Comparison of ENCODE assay signal across 11 cellular contexts in the genomic region with DNA sequence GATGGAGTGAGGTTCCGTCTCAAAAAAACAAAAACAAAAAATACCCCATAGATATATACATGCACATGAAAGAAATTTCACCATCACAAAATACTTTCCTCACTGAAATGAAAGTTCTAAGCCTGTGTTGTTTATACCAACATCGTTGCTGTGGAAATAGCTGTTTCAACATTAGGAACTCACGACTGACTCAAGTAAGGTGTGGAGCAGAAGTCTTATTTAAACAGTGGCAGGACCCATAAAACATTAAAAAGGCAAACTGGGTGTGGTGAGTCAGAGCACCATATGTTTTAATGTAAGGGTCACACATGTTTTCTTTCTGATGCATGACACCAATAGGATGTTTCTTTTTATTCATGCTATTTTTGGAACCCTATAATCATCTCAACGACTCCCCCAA. TPM values are rescaled to one million over a fixed set of nuclear protein-coding genes. Genes with fewer than 3 reads are reported as not detected.
A peak's percentile ranks its signal among the peaks of the same experiment; 100 is the strongest.
DNase-seq lines count a peak whose midpoint lies in the region; ATAC-seq and TF ChIP-seq lines count a peak whose summit lies in the region.
"Had no signal": no experiment of that assay in that cellular context is flagged by ENCODE, and none has a peak within 500 bp of the region (broad histone marks: within the 10 kb centered on the region; RNA-seq: fewer than 3 reads in every experiment).

No MANE protein-coding gene starts in this region.

- ATAC-seq in GM18498 (IDR thresholded peaks at IDR 0.05; ENCODE audit: unreplicated experiment) = no peak

- H3K27ac ChIP-seq in SJSA1 = peak overlapping the region; percentile 8; the same call in 1 of the 2 replicates

- H3K4me1 ChIP-seq in SJSA1 (replicated peaks) (peaks cover 23% of the 10 kb centered on the region), BE2C (no peaks in the 10 kb centered on the region)

- H3K9me3 ChIP-seq in SJSA1 (replicated peaks) = no peaks in the 10 kb centered on the region
- H3K9me3 ChIP-seq in BE2C = no peaks in the 10 kb centered on the region

- no peaks in the 10 kb centered on the region for H3K36me3 ChIP-seq in SJSA1
- H3K36me3 ChIP-seq in BE2C = no peaks in the 10 kb centered on the region

- H3K4me3 ChIP-seq in SJSA1 (no peak overlapping the region), fibroblast of villous mesenchyme (ENCODE audit: low read depth, low read length) (no peak overlapping the region), BE2C (ENCODE audit: low read depth, low read length) (no peak overlapping the region)

- H3K27me3 ChIP-seq in SJSA1 (replicated peaks) (no peaks in the 10 kb centered on the region), BE2C (no peaks in the 10 kb centered on the region)

- DNase-seq in SIG-M5 treated with dmso at 0.1 percent for 504 hours (lab: John Stamatoyannopoulos, UW; ENCODE audit: unreplicated experiment) (peak; percentile 33), SIG-M5 (lab: John Stamatoyannopoulos, UW) (no peak), SJSA1 (ENCODE audit: low read depth in 1 of 2, low spot score in 2 of 2) (peak in 1 of 2 experiments; percentile 29), fibroblast of villous mesenchyme (ENCODE audit: low read depth) (peak; percentile 96), NCI-H774 (lab: John Stamatoyannopoulos, UW) (no peak), BE2C (no peak), glomerular visceral epithelial cell (ENCODE audit: extremely low spot score) (no peak)
- DNase-seq: ACHN, naive B cell, NCI-H187 had no signal

- TF ChIP-seq CTCF in fibroblast of villous mesenchyme (IDR thresholded peaks at IDR 0.05; ENCODE audit: insufficient read depth, low read depth, low read length) (no peak), BE2C (IDR thresholded peaks at IDR 0.05; ENCODE audit: low read depth, low read length) (no peak)

RNA-seq across cellular contexts. Expression of gene BAIAP2L1, which starts 48.3 kb away (rescaled TPM):
- 15.9 and 16.9 TPM in 2 replicates for total RNA-seq in SJSA1 (2014; rRNA removed; shearing (Covaris generic))
- total RNA-seq in fibroblast of villous mesenchyme = 6.4 and 9.1 TPM in 2 replicates
- polyA plus RNA-seq in BE2C (2012; ENCODE audit: insufficient read depth, insufficient read length, low read depth) = 0.22 TPM

Comparison
In these comparisons a context has a peak if more than half of its experiments do, and no peak if none do; other contexts are left out.
1. DNase-seq: peak in SIG-M5 treated with dmso at 0.1 percent for 504 hours (single experiment) and fibroblast of villous mesenchyme (single experiment); none in SIG-M5 (single experiment), NCI-H774 (single experiment), BE2C (single experiment) and glomerular visceral epithelial cell (single experiment).